Comparison of ENCODE assay signal across 15 cellular contexts in genomic region chr1:7346070-7346596, GRCh38.
A peak's percentile ranks its signal among the peaks of the same experiment; 100 is the strongest.
DNase-seq lines count a peak whose midpoint lies in the region; ATAC-seq and TF ChIP-seq lines count a peak whose summit lies in the region.
"Had no signal": no experiment of that assay in that cellular context is flagged by ENCODE, and none has a peak within 500 bp of the region (broad histone marks: within the 10 kb centered on the region; RNA-seq: fewer than 3 reads in every experiment).

No MANE protein-coding gene starts in this region.

- H3K27me3 ChIP-seq in right atrium auricular region (no peaks in the 10 kb centered on the region), PC-3 (ENCODE audit: low read length) (peaks cover 58% of the 10 kb centered on the region), BE2C (no peaks in the 10 kb centered on the region)
- H3K27me3 ChIP-seq: SJCRH30 had no signal

- peak overlapping the region; percentile 66 to 85 for H3K27ac ChIP-seq in right atrium auricular region
- no peak overlapping the region for H3K27ac ChIP-seq in PC-3 (ENCODE audit: low read length)
- H3K27ac ChIP-seq: 22Rv1, C4-2B, SJCRH30 had no signal

- H2AFZ ChIP-seq in PC-3 (ENCODE audit: low read length), result no peak overlapping the region

- peak overlapping the region; percentile 52 for H3K27ac Mint-ChIP-seq in progenitor cell of endocrine pancreas

- no peaks in the 10 kb centered on the region for H3F3A ChIP-seq in PC-3 (ENCODE audit: low read length, unreplicated experiment)

- ATAC-seq in left cardiac atrium (no peak), PC-3 (no peak)

- TF ChIP-seq CTCF in right atrium auricular region (IDR thresholded peaks at IDR 0.05), result no peak
- peak; percentile 22; the same call in 1 of the 2 replicates for TF ChIP-seq CTCF in PC-3 (conservative IDR thresholded peaks at IDR 0.05; ENCODE audit: low read depth, low read length)
- TF ChIP-seq CTCF in fibroblast of mammary gland (conservative IDR thresholded peaks at IDR 0.05; ENCODE audit: control insufficient read depth, insufficient read depth, low read depth, low read length), result peak; percentile 6
- no peak for TF ChIP-seq CTCF in progenitor cell of endocrine pancreas (IDR thresholded peaks at IDR 0.05; ENCODE audit: unreplicated experiment)
- TF ChIP-seq CTCF in BE2C (IDR thresholded peaks at IDR 0.05; ENCODE audit: low read depth, low read length), result no peak

- H3K9me3 ChIP-seq in right atrium auricular region (no peaks in the 10 kb centered on the region), PC-3 (ENCODE audit: low read length) (no peaks in the 10 kb centered on the region), BE2C (no peaks in the 10 kb centered on the region)
- H3K9me3 ChIP-seq: SJCRH30 had no signal

- H3K4me3 Mint-ChIP-seq in progenitor cell of endocrine pancreas (ENCODE audit: low read depth), result no peak overlapping the region

- H3K36me3 ChIP-seq in right atrium auricular region (no peaks in the 10 kb centered on the region), PC-3 (ENCODE audit: low read depth, low read length) (no peaks in the 10 kb centered on the region), BE2C (no peaks in the 10 kb centered on the region)
- H3K36me3 ChIP-seq: SJCRH30 had no signal

- no peaks in the 10 kb centered on the region for H3K79me2 ChIP-seq in PC-3 (ENCODE audit: low read length)

- H3K9me2 ChIP-seq in PC-3 (replicated peaks; ENCODE audit: low read length), result no peaks in the 10 kb centered on the region

- DNase-seq in right atrium auricular region (ENCODE audit: low spot score), result no peak
- no peak for DNase-seq in left cardiac atrium
- DNase-seq in PC-3, result no peak
- no peak for DNase-seq in fibroblast of mammary gland (ENCODE audit: low read depth)
- no peak for DNase-seq in progenitor cell of endocrine pancreas (ENCODE audit: low spot score, unreplicated experiment)
- no peak for DNase-seq in BE2C
- no peak for DNase-seq in NCI-H2081 treated with DMSO at 0.1 percent for 48 hours (lab: John Stamatoyannopoulos, UW)
- DNase-seq in DMS53 (lab: John Stamatoyannopoulos, UW), result no peak
- DNase-seq: DMS79, NCI-H1417, NCI-H1930, NCI-H510A treated with DMSO at 0.1 percent for 48 hours, SJCRH30 had no signal

- H3K4me1 Mint-ChIP-seq in progenitor cell of endocrine pancreas (ENCODE audit: low read depth), result no peaks in the 10 kb centered on the region

- H3K4me3 ChIP-seq in right atrium auricular region (no peak overlapping the region), PC-3 (ENCODE audit: low read length) (no peak overlapping the region), fibroblast of mammary gland (ENCODE audit: control insufficient read depth, low read depth, low read length) (no peak overlapping the region), BE2C (ENCODE audit: low read depth, low read length) (no peak overlapping the region)
- H3K4me3 ChIP-seq: SJCRH30 had no signal

- H3K9me3 Mint-ChIP-seq in progenitor cell of endocrine pancreas (ENCODE audit: low read depth), result no peaks in the 10 kb centered on the region

- H4K20me1 ChIP-seq in PC-3 (ENCODE audit: low read length), result no peaks in the 10 kb centered on the region

- intact Hi-C loops in left cardiac atrium (cut with DNase I), result no loop called here
- intact Hi-C loops in PC-3 (cut with micrococcal nuclease), result no loop called here

- H3K4me1 ChIP-seq in right atrium auricular region (peaks cover 0 to 26% of the 10 kb centered on the region in 2 donors), PC-3 (ENCODE audit: insufficient read depth, low read length) (no peaks in the 10 kb centered on the region), BE2C (peaks cover 11% of the 10 kb centered on the region)

- no peak overlapping the region for H3K4me2 ChIP-seq in PC-3 (ENCODE audit: low read length)

- POLR2A ChIA-PET in PC-3 (lab: Charles Lee; ENCODE audit: unreplicated experiment), result no interaction called here

- peaks cover 6% of the 10 kb centered on the region for H3K27me3 Mint-ChIP-seq in progenitor cell of endocrine pancreas

- H3K9ac ChIP-seq in PC-3 (ENCODE audit: low read length), result no peak overlapping the region

- no peaks in the 10 kb centered on the region for H3K36me3 Mint-ChIP-seq in progenitor cell of endocrine pancreas (ENCODE audit: insufficient read depth)

- no TSS peak for BruUV-seq in PC-3 (replicated peaks; lab: Mats Ljungman, UMichigan)

- CTCF ChIA-PET in PC-3 (lab: Charles Lee), result no interaction called here

Comparison
In these comparisons a context has a peak if more than half of its experiments do, and no peak if none do; other contexts are left out.
1. CTCF ChIP-seq: peak in PC-3 (single experiment) and fibroblast of mammary gland (single experiment); none in right atrium auricular region (0 of 2), progenitor cell of endocrine pancreas (single experiment) and BE2C (single experiment).